In genomic region chr22:46769706-46770105, GRCh38 we compare ENCODE assay signal across 10 cellular contexts. TPM values are rescaled to one million over a fixed set of nuclear protein-coding genes. Genes with fewer than 3 reads are reported as not detected.
A peak's percentile ranks its signal among the peaks of the same experiment; 100 is the strongest.
DNase-seq lines count a peak whose midpoint lies in the region; ATAC-seq and TF ChIP-seq lines count a peak whose summit lies in the region.
"Had no signal": no experiment of that assay in that cellular context is flagged by ENCODE, and none has a peak within 500 bp of the region (broad histone marks: within the 10 kb centered on the region; RNA-seq: fewer than 3 reads in every experiment).

No MANE protein-coding gene starts in this region.

- H3K27me3 Mint-ChIP-seq in activated T-helper 17 cell treated with anti-CD3 and anti-CD28 coated beads, Interleukin-2, amount 50 U/mL, for 72 hours = no peaks in the 10 kb centered on the region

- H3K36me3 ChIP-seq in right lobe of liver (no peaks in the 10 kb centered on the region), subcutaneous abdominal adipose tissue (ENCODE audit: control insufficient read depth in 5 of 5, insufficient read depth in 5 of 5, low read length in 5 of 5) (peaks cover 0 to 10% (median 3%) of the 10 kb centered on the region in 5 donors)

- H3K27me3 ChIP-seq in right lobe of liver = no peaks in the 10 kb centered on the region
- no peaks in the 10 kb centered on the region for H3K27me3 ChIP-seq in subcutaneous abdominal adipose tissue (ENCODE audit: control insufficient read depth in 5 of 5, insufficient read depth in 4 of 5, low read length in 5 of 5)

- peaks cover 43% of the 10 kb centered on the region for H3K4me1 Mint-ChIP-seq in activated T-helper 17 cell treated with anti-CD3 and anti-CD28 coated beads, Interleukin-2, amount 50 U/mL, for 72 hours

- H3K27ac ChIP-seq in right lobe of liver (peak overlapping the region; percentile 21 to 68 (median 51)), subcutaneous abdominal adipose tissue (ENCODE audit: low read depth, low read length) (peak overlapping the region; percentile 65)

- no peak for TF ChIP-seq POLR2A in right lobe of liver (IDR thresholded peaks at IDR 0.05)

- ATAC-seq in activated T-helper 17 cell treated with anti-CD3 and anti-CD28 coated beads, Interleukin-2, amount 50 U/mL, for 72 hours (replicated peaks) = no peak
- no peak for ATAC-seq in right lobe of liver
- ATAC-seq in HG03025 (IDR thresholded peaks at IDR 0.05; ENCODE audit: low FRiP score, unreplicated experiment) = no peak

- no peaks in the 10 kb centered on the region for H3K9me3 Mint-ChIP-seq in activated T-helper 17 cell treated with anti-CD3 and anti-CD28 coated beads, Interleukin-2, amount 50 U/mL, for 72 hours

- DNase-seq in activated T-cell treated with anti-CD3 and anti-CD28 coated beads, Interleukin-2, amount 50 U/mL, for 1 hour = peak; percentile 14
- no peak for DNase-seq in activated T-cell treated with anti-CD3 and anti-CD28 coated beads, Interleukin-2, amount 50 U/mL, for 48 hours
- no peak for DNase-seq in right lobe of liver
- no peak for DNase-seq in hepatic stellate cell (ENCODE audit: low spot score)
- DNase-seq in NCI-H774 (lab: John Stamatoyannopoulos, UW) = no peak
- DNase-seq: activated CD4-positive, alpha-beta T cell treated with anti-CD3 and anti-CD28 coated beads, Interleukin-2, amount 50 U/mL, for 1 hour; stimulated activated CD4-positive, alpha-beta T cell treated with anti-CD3 and anti-CD28 coated beads, Interleukin-1b, Interleukin-23, amount 100 ng/mL, for 48 hours had no signal

- TF ChIP-seq CTCF in right lobe of liver (IDR thresholded peaks at IDR 0.05) = no peak

- H3K4me1 ChIP-seq in right lobe of liver (peaks cover 0 to 11% (median 4%) of the 10 kb centered on the region in 4 donors), subcutaneous abdominal adipose tissue (ENCODE audit: control insufficient read depth in 5 of 5, insufficient read depth in 5 of 5, low read length in 5 of 5) (peaks cover 0 to 71% (median 30%) of the 10 kb centered on the region in 5 donors)

- H3K27ac Mint-ChIP-seq in activated T-helper 17 cell treated with anti-CD3 and anti-CD28 coated beads, Interleukin-2, amount 50 U/mL, for 72 hours = peak overlapping the region; percentile 88

- H3K9ac ChIP-seq in subcutaneous abdominal adipose tissue (ENCODE audit: low read length in 5 of 5) = peak overlapping the region in 1 of 5 donors; percentile 17

- intact Hi-C loops in right lobe of liver (cut with DNase I) = no loop called here

- H3K4me3 Mint-ChIP-seq in activated T-helper 17 cell treated with anti-CD3 and anti-CD28 coated beads, Interleukin-2, amount 50 U/mL, for 72 hours = peak overlapping the region; percentile 81

- H3K36me3 Mint-ChIP-seq in activated T-helper 17 cell treated with anti-CD3 and anti-CD28 coated beads, Interleukin-2, amount 50 U/mL, for 72 hours (ENCODE audit: low read depth) = peaks cover 93% of the 10 kb centered on the region

- no peaks in the 10 kb centered on the region for H3K9me3 ChIP-seq in right lobe of liver
- H3K9me3 ChIP-seq in subcutaneous abdominal adipose tissue (ENCODE audit: control insufficient read depth in 5 of 5, low read length in 5 of 5) = no peaks in the 10 kb centered on the region

- H3K4me3 ChIP-seq in right lobe of liver (no peak overlapping the region), subcutaneous abdominal adipose tissue (ENCODE audit: low read depth in 1 of 5, low read length in 5 of 5) (no peak overlapping the region)

- 89% methylated on average over 5 of the region's 6 CpGs for whole genome bisulfite sequencing in right lobe of liver (ENCODE audit: insufficient coverage, low coverage, low lambda C conversion rate, missing lambda C conversion rate)

RNA-seq across cellular contexts. Expression of gene TBC1D22A, which starts 7.3 kb away (rescaled TPM):
- total RNA-seq in activated T-helper 17 cell treated with anti-CD3 and anti-CD28 coated beads, Interleukin-2, amount 50 U/mL, for 72 hours = 100 to 1,000 TPM in 1 of 2 donors, 10 to 100 TPM in 1; 52.4 to 108 TPM
- total RNA-seq in right lobe of liver = 10 to 100 TPM; 10.9 to 18.1 (median 14.0) TPM

RNA-seq across cellular contexts. Expression of gene CERK, which starts 31.7 kb away (rescaled TPM):
- total RNA-seq in activated T-helper 17 cell treated with anti-CD3 and anti-CD28 coated beads, Interleukin-2, amount 50 U/mL, for 72 hours = 100 to 1,000 TPM in 1 of 2 donors, 10 to 100 TPM in 1; 90.7 to 124 TPM
- total RNA-seq in right lobe of liver = 10 to 100 TPM in 5 of 6 experiments, 1 to 10 TPM in 1; 9.6 to 27.5 (median 18.5) TPM
